ENCODE assay signal across 24 cellular contexts in genomic region chr9:94987731-94988130, GRCh38.
"Had no signal": no experiment of that assay in that cellular context is flagged by ENCODE, and none has a peak within 500 bp of the region (broad histone marks: within the 10 kb centered on the region; RNA-seq: fewer than 3 reads in every experiment).

No MANE protein-coding gene starts in this region.

- DNase-seq: naive thymus-derived CD4-positive, alpha-beta T cell; natural killer cell; occipital lobe; pancreas; retina; stimulated activated CD4-positive, alpha-beta T cell treated with anti-CD3 and anti-CD28 coated beads, Interleukin-15, amount 100 ng/mL, for 24 hours; stimulated activated CD4-positive, alpha-beta T cell treated with anti-CD3 and anti-CD28 coated beads, Interleukin-2, amount 100 ng/mL, for 24 hours; stimulated activated CD4-positive, alpha-beta T cell treated with anti-CD3 and anti-CD28 coated beads, Interleukin-2, amount 100 ng/mL, for 48 hours; stimulated activated CD4-positive, alpha-beta T cell treated with anti-CD3 and anti-CD28 coated beads, Interleukin-4, amount 100 ng/mL, for 24 hours; stimulated activated naive B cell treated with anti-CD40 and anti-IgM and Interleukin-4, amounts not matched to agents 10 μg/mL and 1 μg/mL and 100 μg/mL, for 72 hours; stimulated activated naive CD4-positive, alpha-beta T cell treated with Interleukin-2 at 50 U/mL for 16 hours; stomach; tibial artery; trophoblast cell; upper lobe of left lung had no signal

- H3K27me3 ChIP-seq: neural progenitor cell, pancreas, right atrium auricular region, stomach, tibial artery, upper lobe of left lung, vagina had no signal

- H3K4me1 ChIP-seq: prostate gland, vagina had no signal

- FAIRE-seq: pancreas, urothelium cell line had no signal

- ATAC-seq: naive thymus-derived CD4-positive, alpha-beta T cell; natural killer cell; pancreas; sciatic nerve; stimulated activated effector memory CD8-positive, alpha-beta T cell treated with anti-CD3 and anti-CD28 coated beads, Interleukin-12 subunit alpha, Interleukin-12 subunit beta, amount 100 ng/mL, for 72 hours; stimulated activated naive B cell treated with anti-CD40 and anti-IgM and Interleukin-4, amounts not matched to agents 10 μg/mL and 1 μg/mL and 100 μg/mL, for 72 hours had no signal

- H2AFZ ChIP-seq: neural progenitor cell had no signal

- H3K4me2 ChIP-seq: neural progenitor cell had no signal

- H3K27ac ChIP-seq: neural progenitor cell, pancreas, prostate gland, right atrium auricular region, skin epidermis, stomach, thoracic aorta, tibial artery, upper lobe of left lung, vagina had no signal

- H3K4me3 ChIP-seq: neural progenitor cell, pancreas, prostate gland, right atrium auricular region, skin epidermis, stomach, thoracic aorta, tibial artery, upper lobe of left lung, vagina had no signal

- H3K9me3 ChIP-seq: pancreas, prostate gland, right atrium auricular region, stomach, thoracic aorta, tibial artery, upper lobe of left lung, vagina had no signal

- H3K36me3 ChIP-seq: neural progenitor cell, pancreas, prostate gland, right atrium auricular region, upper lobe of left lung, vagina had no signal

- H3K9ac ChIP-seq: neural progenitor cell had no signal
